ENCODE assay signal across 19 cellular contexts in genomic region chr5:423233-423565, GRCh38. TPM values are rescaled to one million over a fixed set of nuclear protein-coding genes. Genes with fewer than 3 reads are reported as not detected.
DNase-seq lines count a peak whose midpoint lies in the region; ATAC-seq and TF ChIP-seq lines count a peak whose summit lies in the region.
"Had no signal": no experiment of that assay in that cellular context is flagged by ENCODE, and none has a peak within 500 bp of the region (broad histone marks: within the 10 kb centered on the region; RNA-seq: fewer than 3 reads in every experiment).

No MANE protein-coding gene starts in this region.

- no peaks in the 10 kb centered on the region for H3K9me3 Mint-ChIP-seq in mesothelial cell of epicardium

- in situ Hi-C loops in ACHN (cut with HindIII; ENCODE audit: low pct_ligation_motif_present, low pct_unique_long_range_greater_than_20kb, low sequenced_read_pairs): no loop called here

- H3K4me1 Mint-ChIP-seq in mesothelial cell of epicardium: peaks cover 6% of the 10 kb centered on the region

- H3K27ac Mint-ChIP-seq in mesothelial cell of epicardium: peak overlapping the region; percentile 3

- TF ChIP-seq CTCF in mesothelial cell of epicardium (IDR thresholded peaks at IDR 0.05; ENCODE audit: unreplicated experiment): no peak

- H3K4me3 Mint-ChIP-seq in mesothelial cell of epicardium: no peak overlapping the region

- peaks cover 7% of the 10 kb centered on the region for H3K36me3 Mint-ChIP-seq in mesothelial cell of epicardium

- intact Hi-C loops in cardiac septum (cut with DNase I): no loop called here
- intact Hi-C loops in Right ventricle myocardium superior (cut with DNase I): no loop called here
- intact Hi-C loops in left colon (cut with DNase I, micrococcal nuclease): no loop called here

- peak; percentile 11 for DNase-seq in NCI-H2107 treated with DMSO at 0.1 percent for 48 hours (lab: John Stamatoyannopoulos, UW; ENCODE audit: unreplicated experiment)
- no peak for DNase-seq in NCI-H2107 (lab: John Stamatoyannopoulos, UW)
- peak; percentile 31 for DNase-seq in cardiac septum (ENCODE audit: low spot score)
- no peak for DNase-seq in Right ventricle myocardium superior
- no peak for DNase-seq in mesothelial cell of epicardium (ENCODE audit: low spot score in 2 of 2, unreplicated experiment in 2 of 2)
- no peak for DNase-seq in left colon
- no peak for DNase-seq in ACHN
- DNase-seq: activated gamma-delta T cell; cerebellar nuclear complex; foreskin keratinocyte; hippocampal formation; MG63; NCI-H1417 treated with DMSO at 0.1 percent for 48 hours; NCI-H2171; NCI-H524; small intestine; stimulated activated naive CD4-positive, alpha-beta T cell; testis had no signal

- H3K27me3 Mint-ChIP-seq in mesothelial cell of epicardium (ENCODE audit: low read depth): no peaks in the 10 kb centered on the region

- no peak for ATAC-seq in Right ventricle myocardium superior (ENCODE audit: poor library complexity)
- ATAC-seq in HG03521 (IDR thresholded peaks at IDR 0.05; ENCODE audit: unreplicated experiment): no peak
- ATAC-seq in left colon: no peak
- ATAC-seq: foreskin keratinocyte had no signal

RNA-seq across cellular contexts. Expression of gene EXOC3, which starts 19.8 kb away (rescaled TPM):
- total RNA-seq in cardiac septum (42.9 TPM), Right ventricle myocardium superior (46.4 TPM), mesothelial cell of epicardium (70.4 to 73.5 TPM (median 71.2 TPM) in 3 replicates), left colon (10 to 100 TPM; 65.2 to 75.1 TPM)

Comparison
In these comparisons a context has a peak if more than half of its experiments do, and no peak if none do; other contexts are left out.
1. DNase-seq: peak in NCI-H2107 treated with DMSO at 0.1 percent for 48 hours (single experiment) and cardiac septum (single experiment); none in NCI-H2107 (single experiment), Right ventricle myocardium superior (single experiment), mesothelial cell of epicardium (0 of 2), left colon (0 of 2) and ACHN (single experiment).